1 cellular context compared by ENCODE assay signal in the genomic region with DNA sequence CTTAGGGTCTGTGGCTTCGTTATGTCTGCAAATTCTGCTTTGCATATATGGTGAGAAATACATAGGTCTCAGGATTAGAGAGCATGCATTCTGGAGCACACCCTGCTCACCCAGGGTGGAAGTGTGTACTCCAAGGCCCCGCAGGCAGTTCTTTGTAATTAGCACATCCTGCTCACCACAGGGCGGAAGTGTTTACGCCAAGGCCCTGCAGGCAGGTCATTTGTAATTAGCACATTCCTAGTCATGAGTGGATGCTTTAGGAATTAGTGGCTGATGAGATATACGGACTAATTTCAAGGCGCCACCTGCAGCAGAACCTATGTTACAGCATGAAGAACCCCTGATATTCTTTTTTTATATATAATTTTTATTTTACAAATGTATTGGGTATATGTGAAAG.
TF ChIP-seq lines count a peak whose summit lies in the region.

No MANE protein-coding gene starts in this region.

TF ChIP-seq in HCT116, 20 proteins besides CTCF, POLR2A, EP300 and RAD21 (continued from another document):
- TF ChIP-seq ZBTB33 (IDR thresholded peaks at IDR 0.05; ENCODE audit: extremely low read depth, insufficient replicate concordance, low read length) (no peak), SP1 (IDR thresholded peaks at IDR 0.05; ENCODE audit: low read depth) (no peak), ATF3 (IDR thresholded peaks at IDR 0.05) (no peak), TCF7L2 (IDR thresholded peaks at IDR 0.05; ENCODE audit: borderline replicate concordance, extremely low read depth, insufficient read depth, insufficient read length) (peak; percentile 23), CBX3 (IDR thresholded peaks at IDR 0.05; ENCODE audit: low read depth) (no peak)
